Comparison of ENCODE assay signal across 2 cellular contexts in the genomic region with DNA sequence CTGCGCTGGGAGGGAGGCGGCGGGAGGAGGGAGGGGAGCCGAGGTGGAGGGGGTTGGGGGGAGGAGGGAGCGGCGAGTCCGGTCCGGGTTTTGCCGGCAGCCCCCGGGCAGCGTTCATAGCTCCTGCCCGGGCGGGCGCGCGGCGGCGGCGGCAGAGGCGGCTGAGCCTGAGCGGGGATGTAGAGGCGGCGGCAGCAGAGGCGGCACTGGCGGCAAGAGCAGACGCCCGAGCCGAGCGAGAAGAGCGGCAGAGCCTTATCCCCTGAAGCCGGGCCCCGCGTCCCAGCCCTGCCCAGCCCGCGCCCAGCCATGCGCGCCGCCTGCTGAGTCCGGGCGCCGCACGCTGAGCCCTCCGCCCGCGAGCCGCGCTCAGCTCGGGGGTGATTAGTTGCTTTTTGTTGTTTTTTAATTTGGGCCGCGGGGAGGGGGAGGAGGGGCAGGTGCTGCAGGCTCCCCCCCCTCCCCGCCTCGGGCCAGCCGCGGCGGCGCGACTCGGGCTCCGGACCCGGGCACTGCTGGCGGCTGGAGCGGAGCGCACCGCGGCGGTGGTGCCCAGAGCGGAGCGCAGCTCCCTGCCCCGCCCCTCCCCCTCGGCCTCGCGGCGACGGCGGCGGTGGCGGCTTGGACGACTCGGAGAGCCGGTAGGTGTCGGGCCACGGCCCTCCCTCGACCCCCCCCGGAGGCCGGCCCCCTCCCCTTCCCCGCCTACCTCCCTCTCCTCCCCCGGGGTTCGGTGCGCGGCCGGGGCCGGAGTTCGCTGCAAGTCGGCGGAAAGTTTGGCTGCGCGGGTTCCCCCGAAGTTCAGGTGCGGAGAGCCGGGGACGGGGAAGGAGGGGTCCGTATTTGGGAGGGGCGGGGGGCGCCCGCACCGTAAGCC.
TF ChIP-seq lines count a peak whose summit lies in the region.

Gene CXXC5, plus strand, starts transcription at position 145 of the 877 bp plus-strand sequence. CDS start 32,175 bp downstream, outside the sequence.

TF ChIP-seq in SK-N-SH, 30 proteins besides CTCF, POLR2A, EP300 and RAD21:
- TF ChIP-seq FOXM1 (IDR thresholded peaks at IDR 0.05; ENCODE audit: low read depth) (no peak), ELF1 (IDR thresholded peaks at IDR 0.05) (no peak), TEAD4 (IDR thresholded peaks at IDR 0.05; ENCODE audit: borderline replicate concordance, insufficient read depth) (no peak), SIN3A (IDR thresholded peaks at IDR 0.05; ENCODE audit: borderline replicate concordance, low read depth, low read length) (peak; percentile 14; the same call in 1 of the 2 replicates), RCOR1 (IDR thresholded peaks at IDR 0.05; ENCODE audit: low read length) (no peak), ZBTB33 (IDR thresholded peaks at IDR 0.05; ENCODE audit: borderline replicate concordance, low read depth) (no peak), SMC3 (IDR thresholded peaks at IDR 0.05; ENCODE audit: low read depth, low read length) (0 out of 2 replicates have a peak, but pooled peaks have one; percentile 4), MAX (IDR thresholded peaks at IDR 0.05; ENCODE audit: low read depth) (peak; percentile 14; the same call in 1 of the 2 replicates), YY1 (IDR thresholded peaks at IDR 0.05; ENCODE audit: low read depth) (0 out of 2 replicates have a peak, but pooled peaks have one; percentile 20), RXRA (IDR thresholded peaks at IDR 0.05; ENCODE audit: borderline replicate concordance, low read depth) (no peak), TAF1 (IDR thresholded peaks at IDR 0.05; ENCODE audit: borderline replicate concordance, low read depth, low read length) (peak; percentile 87)

TF ChIP-seq in K562, 482 proteins besides CTCF, POLR2A, EP300 and RAD21 (continues in another document):
- TF ChIP-seq NRF1 (conservative IDR thresholded peaks at IDR 0.05 in 1 of 2, IDR thresholded peaks at IDR 0.05 in 1 of 2), result peak in 1 of 2 experiments; percentile 17; a peak in 2 of 4 replicates
- TF ChIP-seq FOSL1 (tag; conservative IDR thresholded peaks at IDR 0.05), result 0 out of 2 replicates have a peak, but pooled peaks have one; percentile 34
- peak; percentile 7 for TF ChIP-seq U2AF1 (optimal IDR thresholded peaks at IDR 0.05; ENCODE audit: low read depth, low read length)
- TF ChIP-seq ZNF174 (CRISPR knock-in tag; IDR thresholded peaks at IDR 0.05), result no peak
- TF ChIP-seq ZNF408 (CRISPR knock-in tag; IDR thresholded peaks at IDR 0.05; ENCODE audit: low read depth), result no peak
- peak; percentile 33; the same call in 1 of the 2 replicates for TF ChIP-seq NFIC (IDR thresholded peaks at IDR 0.05)
- TF ChIP-seq KDM1A (IDR thresholded peaks at IDR 0.05), result peak in 1 of 2 experiments; percentile 29; a peak in 1 of 4 replicates
- TF ChIP-seq RBFOX2 (IDR thresholded peaks at IDR 0.05; ENCODE audit: low read depth, low read length), result peak; percentile 80
- 0 out of 4 replicates have a peak, but pooled peaks of 1 of the 2 experiments have one; percentile 68 for TF ChIP-seq KDM4B (IDR thresholded peaks at IDR 0.05; ENCODE audit: borderline replicate concordance in 2 of 2, low read depth in 1 of 2)
- peak; percentile 8; the same call in 1 of the 2 replicates for TF ChIP-seq PML (IDR thresholded peaks at IDR 0.05; ENCODE audit: low read length)
- 0 out of 2 replicates have a peak, but pooled peaks have one; percentile 9 for TF ChIP-seq MITF (IDR thresholded peaks at IDR 0.05)
- 0 out of 2 replicates have a peak, but pooled peaks have one; percentile 1 for TF ChIP-seq ZNF384 (IDR thresholded peaks at IDR 0.05; ENCODE audit: low read depth, low read length)
- TF ChIP-seq DDX20 (tag; IDR thresholded peaks at IDR 0.05; ENCODE audit: low read depth), result no peak
- TF ChIP-seq ZNF263 (CRISPR knock-in tag; IDR thresholded peaks at IDR 0.05; ENCODE audit: borderline replicate concordance), result peak; percentile 97
- no peak for TF ChIP-seq ZKSCAN3 (CRISPR knock-in tag; IDR thresholded peaks at IDR 0.05)
- peak; percentile 57 for TF ChIP-seq FIP1L1 (IDR thresholded peaks at IDR 0.05; ENCODE audit: low read depth, low read length, poor library complexity, severe bottlenecking)
- TF ChIP-seq ZNF316 (IDR thresholded peaks at IDR 0.05), result no peak
- peak; percentile 47; the same call in 1 of the 2 replicates for TF ChIP-seq CBX1 (IDR thresholded peaks at IDR 0.05; ENCODE audit: low read depth)
- TF ChIP-seq HNRNPL (IDR thresholded peaks at IDR 0.05; ENCODE audit: low read depth, low read length), result peak; percentile 80
- TF ChIP-seq NR2C2 (CRISPR knock-in tag; IDR thresholded peaks at IDR 0.05), result no peak
- TF ChIP-seq NR2C2 (tag; IDR thresholded peaks at IDR 0.05), result 0 out of 2 replicates have a peak, but pooled peaks have one; percentile 11
- peak; percentile 62 for TF ChIP-seq ZNF592 (IDR thresholded peaks at IDR 0.05)
- 0 out of 2 replicates have a peak, but pooled peaks have one; percentile 29 for TF ChIP-seq CBX5 (IDR thresholded peaks at IDR 0.05; ENCODE audit: borderline replicate concordance, low read depth)
- TF ChIP-seq DPF2 (IDR thresholded peaks at IDR 0.05), result no peak
- no peak for TF ChIP-seq NR1H2 (CRISPR knock-in tag; IDR thresholded peaks at IDR 0.05)
- TF ChIP-seq ZBTB7A (IDR thresholded peaks at IDR 0.05; ENCODE audit: borderline replicate concordance, control insufficient read depth, low read depth, low read length), result peak; percentile 76; the same call in 1 of the 2 replicates
- TF ChIP-seq, protein P1, sequence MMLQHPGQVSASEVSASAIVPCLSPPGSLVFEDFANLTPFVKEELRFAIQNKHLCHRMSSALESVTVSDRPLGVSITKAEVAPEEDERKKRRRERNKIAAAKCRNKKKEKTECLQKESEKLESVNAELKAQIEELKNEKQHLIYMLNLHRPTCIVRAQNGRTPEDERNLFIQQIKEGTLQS (IDR thresholded peaks at IDR 0.05), result no peak
- TF ChIP-seq, protein P1 (CRISPR knock-in tag; conservative IDR thresholded peaks at IDR 0.05), result no peak
- TF ChIP-seq, protein P2, sequence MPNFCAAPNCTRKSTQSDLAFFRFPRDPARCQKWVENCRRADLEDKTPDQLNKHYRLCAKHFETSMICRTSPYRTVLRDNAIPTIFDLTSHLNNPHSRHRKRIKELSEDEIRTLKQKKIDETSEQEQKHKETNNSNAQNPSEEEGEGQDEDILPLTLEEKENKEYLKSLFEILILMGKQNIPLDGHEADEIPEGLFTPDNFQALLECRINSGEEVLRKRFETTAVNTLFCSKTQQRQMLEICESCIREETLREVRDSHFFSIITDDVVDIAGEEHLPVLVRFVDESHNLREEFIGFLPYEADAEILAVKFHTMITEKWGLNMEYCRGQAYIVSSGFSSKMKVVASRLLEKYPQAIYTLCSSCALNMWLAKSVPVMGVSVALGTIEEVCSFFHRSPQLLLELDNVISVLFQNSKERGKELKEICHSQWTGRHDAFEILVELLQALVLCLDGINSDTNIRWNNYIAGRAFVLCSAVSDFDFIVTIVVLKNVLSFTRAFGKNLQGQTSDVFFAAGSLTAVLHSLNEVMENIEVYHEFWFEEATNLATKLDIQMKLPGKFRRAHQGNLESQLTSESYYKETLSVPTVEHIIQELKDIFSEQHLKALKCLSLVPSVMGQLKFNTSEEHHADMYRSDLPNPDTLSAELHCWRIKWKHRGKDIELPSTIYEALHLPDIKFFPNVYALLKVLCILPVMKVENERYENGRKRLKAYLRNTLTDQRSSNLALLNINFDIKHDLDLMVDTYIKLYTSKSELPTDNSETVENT (CRISPR knock-in tag; IDR thresholded peaks at IDR 0.05), result peak; percentile 46; the same call in 1 of the 2 replicates
- no peak for TF ChIP-seq RBM22 (IDR thresholded peaks at IDR 0.05; ENCODE audit: low read depth, low read length, poor library complexity, severe bottlenecking)
- no peak for TF ChIP-seq HDAC1 (IDR thresholded peaks at IDR 0.05)
- TF ChIP-seq RBM25 (IDR thresholded peaks at IDR 0.05; ENCODE audit: low read depth, low read length, severe bottlenecking), result peak; percentile 5
- peak in 1 of 2 experiments; percentile 48; a peak in 1 of 4 replicates for TF ChIP-seq NONO (IDR thresholded peaks at IDR 0.05; ENCODE audit: low read depth in 2 of 2, low read length in 1 of 2)
- no peak for TF ChIP-seq ZNF77 (CRISPR knock-in tag; IDR thresholded peaks at IDR 0.05)
- peak; percentile 55 for TF ChIP-seq TBP (optimal IDR thresholded peaks at IDR 0.05; ENCODE audit: low read depth, low read length)
- TF ChIP-seq ZBTB11 (CRISPR knock-in tag; IDR thresholded peaks at IDR 0.05), result peak in 1 of 3 experiments; percentile 46; a peak in 1 of 6 replicates
- 0 out of 2 replicates have a peak, but pooled peaks have one; percentile 38 for TF ChIP-seq POLR2AphosphoS5 (IDR thresholded peaks at IDR 0.05; ENCODE audit: control insufficient read depth, insufficient read depth, low read depth, low read length)
- TF ChIP-seq, protein P3, sequence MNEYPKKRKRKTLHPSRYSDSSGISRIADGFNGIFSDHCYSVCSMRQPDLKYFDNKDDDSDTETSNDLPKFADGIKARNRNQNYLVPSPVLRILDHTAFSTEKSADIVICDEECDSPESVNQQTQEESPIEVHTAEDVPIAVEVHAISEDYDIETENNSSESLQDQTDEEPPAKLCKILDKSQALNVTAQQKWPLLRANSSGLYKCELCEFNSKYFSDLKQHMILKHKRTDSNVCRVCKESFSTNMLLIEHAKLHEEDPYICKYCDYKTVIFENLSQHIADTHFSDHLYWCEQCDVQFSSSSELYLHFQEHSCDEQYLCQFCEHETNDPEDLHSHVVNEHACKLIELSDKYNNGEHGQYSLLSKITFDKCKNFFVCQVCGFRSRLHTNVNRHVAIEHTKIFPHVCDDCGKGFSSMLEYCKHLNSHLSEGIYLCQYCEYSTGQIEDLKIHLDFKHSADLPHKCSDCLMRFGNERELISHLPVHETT (CRISPR knock-in tag; conservative IDR thresholded peaks at IDR 0.05 in 1 of 2, IDR thresholded peaks at IDR 0.05 in 1 of 2), result peak in 1 of 2 experiments; percentile 40; a peak in 1 of 4 replicates
- peak in 1 of 2 experiments; percentile 64 for TF ChIP-seq E2F6 (IDR thresholded peaks at IDR 0.05; ENCODE audit: borderline replicate concordance in 1 of 2, extremely low read depth in 1 of 2, insufficient read depth in 1 of 2, insufficient read length in 1 of 2, low read depth in 1 of 2, low read length in 1 of 2, poor library complexity in 1 of 2, severe bottlenecking in 1 of 2)
